8 cellular contexts compared by ENCODE assay signal in genomic region chr12:49703647-49704137, GRCh38. TPM values are rescaled to one million over a fixed set of nuclear protein-coding genes. Genes with fewer than 3 reads are reported as not detected.
A peak's percentile ranks its signal among the peaks of the same experiment; 100 is the strongest.
DNase-seq lines count a peak whose midpoint lies in the region; ATAC-seq and TF ChIP-seq lines count a peak whose summit lies in the region.

No MANE protein-coding gene starts in this region.

- no peak for ATAC-seq in left lobe of liver

- DNase-seq in GM20000 (ENCODE audit: low spot score): peak; percentile 65
- DNase-seq in activated CD4-positive, alpha-beta T cell treated with anti-CD3 and anti-CD28 coated beads for 24 hours (ENCODE audit: low read depth in 2 of 2): peak; percentile 31 to 40
- no peak for DNase-seq in endothelial cell (ENCODE audit: low spot score)
- DNase-seq in stimulated activated CD8-positive, alpha-beta memory T cell treated with anti-CD3 and anti-CD28 coated beads, Interleukin-4, amount 100 ng/mL, for 48 hours: peak; percentile 69
- DNase-seq in HUDEP-2 (lab: John Stamatoyannopoulos, UW; ENCODE audit: unreplicated experiment in 76 of 76): no peak
- no peak for DNase-seq in cerebellum (ENCODE audit: low spot score)
- no peak for DNase-seq in left lobe of liver (ENCODE audit: low spot score)
- DNase-seq in amniotic stem cell (lab: John Stamatoyannopoulos, UW): no peak

- H3K9me3 Mint-ChIP-seq in endothelial cell (ENCODE audit: unreplicated experiment): no peaks in the 10 kb centered on the region

- H3K4me3 Mint-ChIP-seq in endothelial cell (ENCODE audit: unreplicated experiment): peak overlapping the region; percentile 40

- peaks cover 69% of the 10 kb centered on the region for H3K4me1 Mint-ChIP-seq in endothelial cell (ENCODE audit: unreplicated experiment)

- TF ChIP-seq CTCF in GM20000 (IDR thresholded peaks at IDR 0.05; ENCODE audit: extremely low read depth, missing control alignments): no peak
- TF ChIP-seq CTCF in endothelial cell (IDR thresholded peaks at IDR 0.05; ENCODE audit: unreplicated experiment): no peak

- H3K36me3 Mint-ChIP-seq in endothelial cell (ENCODE audit: low read depth, unreplicated experiment): peaks cover 10% of the 10 kb centered on the region

- peak overlapping the region; percentile 10 for H3K27ac Mint-ChIP-seq in endothelial cell (ENCODE audit: unreplicated experiment)

- H3K27me3 Mint-ChIP-seq in endothelial cell (ENCODE audit: unreplicated experiment): peaks cover 10% of the 10 kb centered on the region

RNA-seq across cellular contexts. Expression of gene FMNL3, which starts 3.5 kb away (rescaled TPM):
- total RNA-seq in endothelial cell (ENCODE audit: unreplicated experiment) (194 TPM), cerebellum (22.7 TPM), left lobe of liver (3.1 TPM)

RNA-seq across cellular contexts. Expression of gene TMBIM6, which starts 37.7 kb away (rescaled TPM):
- total RNA-seq in endothelial cell (ENCODE audit: unreplicated experiment): 571 TPM
- 244 TPM for total RNA-seq in cerebellum
- 1,081 TPM for total RNA-seq in left lobe of liver

Comparison
In these comparisons a context has a peak if more than half of its experiments do, and no peak if none do; other contexts are left out.
1. DNase-seq: peak in GM20000 (single experiment), activated CD4-positive, alpha-beta T cell treated with anti-CD3 and anti-CD28 coated beads for 24 hours (2 of 2) and stimulated activated CD8-positive, alpha-beta memory T cell treated with anti-CD3 and anti-CD28 coated beads, Interleukin-4, amount 100 ng/mL, for 48 hours (single experiment); none in endothelial cell (single experiment), HUDEP-2 (0 of 76), cerebellum (single experiment), left lobe of liver (single experiment) and amniotic stem cell (single experiment).